Comparison of ENCODE assay signal across 8 cellular contexts in genomic region chr17:57357392-57357784, GRCh38.
DNase-seq lines count a peak whose midpoint lies in the region; ATAC-seq and TF ChIP-seq lines count a peak whose summit lies in the region.

No MANE protein-coding gene starts in this region.

- 89 to 96% methylated on average over 5 to 6 of the region's 11 CpGs for WGBS in gastroesophageal sphincter (ENCODE audit: low coverage in 1 of 2), 2 donors

- H3K9me3 ChIP-seq in Karpas-422 (ENCODE audit: low read length) (no peaks in the 10 kb centered on the region), gastroesophageal sphincter (no peaks in the 10 kb centered on the region)

- no peaks in the 10 kb centered on the region for H3K9me2 ChIP-seq in Karpas-422 (replicated peaks; ENCODE audit: insufficient read depth, low read length)

- H3K9ac ChIP-seq in Karpas-422 (ENCODE audit: low read length) = peak overlapping the region; percentile 89

- intact Hi-C loops in Calu3 (cut with micrococcal nuclease; ENCODE audit: unreplicated experiment) = loop anchor here (2.0 to 5.0 kb wide), 3 partner anchors 13 to 100 kb away; partner anchors contain the start of gene MSI2

- CTCF ChIA-PET in Calu3 (lab: Charles Lee) = interaction anchor here (0.9 to 1.8 kb wide), 9 partner anchors 12 to 315 kb away, joined by 3 to 11 read pairs (median 4); no protein-coding TSS in a partner anchor

- H3K4me3 Mint-ChIP-seq in Calu3 (ENCODE audit: low read depth, unreplicated experiment) = peak overlapping the region; percentile 66
- H3K4me3 Mint-ChIP-seq in natural killer cell treated with Interleukin-12 subunit alpha and Interleukin-12 subunit beta and Interleukin-15 and Interleukin-18, amount 100 ng/mL, for 72 hours = peak overlapping the region; percentile 47

- ATAC-seq in GM19455 (IDR thresholded peaks at IDR 0.05; ENCODE audit: unreplicated experiment) (peak; percentile 39), gastroesophageal sphincter (no peak)
- ATAC-seq in natural killer cell treated with Interleukin-12 subunit alpha and Interleukin-12 subunit beta and Interleukin-15 and Interleukin-18, amount 100 ng/mL, for 72 hours = no peak

- peaks cover 28% of the 10 kb centered on the region for H3K4me1 Mint-ChIP-seq in Calu3 (ENCODE audit: low read depth, unreplicated experiment)
- peaks cover 44 to 55% of the 10 kb centered on the region in 2 donors for H3K4me1 Mint-ChIP-seq in natural killer cell treated with Interleukin-12 subunit alpha and Interleukin-12 subunit beta and Interleukin-15 and Interleukin-18, amount 100 ng/mL, for 72 hours (ENCODE audit: low read depth in 2 of 2)

- H3K27ac Mint-ChIP-seq in Calu3 (ENCODE audit: unreplicated experiment) = peak overlapping the region; percentile 83
- H3K27ac Mint-ChIP-seq in natural killer cell treated with Interleukin-12 subunit alpha and Interleukin-12 subunit beta and Interleukin-15 and Interleukin-18, amount 100 ng/mL, for 72 hours = peak overlapping the region in 1 of 2 donors; percentile 22

- no TSS peak for BruUV-seq in Calu3 (replicated peaks; lab: Mats Ljungman, UMichigan)

- peaks cover 8% of the 10 kb centered on the region for H3K36me3 Mint-ChIP-seq in Calu3 (ENCODE audit: insufficient read depth, unreplicated experiment)
- H3K36me3 Mint-ChIP-seq in natural killer cell treated with Interleukin-12 subunit alpha and Interleukin-12 subunit beta and Interleukin-15 and Interleukin-18, amount 100 ng/mL, for 72 hours = no peaks in the 10 kb centered on the region

- no peaks in the 10 kb centered on the region for H4K20me1 ChIP-seq in Karpas-422 (ENCODE audit: insufficient read depth, low read depth, low read length)

- H3K36me3 ChIP-seq in Karpas-422 (ENCODE audit: insufficient read depth, low read length) (no peaks in the 10 kb centered on the region), gastroesophageal sphincter (no peaks in the 10 kb centered on the region)

- H3K27ac ChIP-seq in Karpas-422 (ENCODE audit: low read length) (peak overlapping the region; percentile 99), caudate nucleus (ENCODE audit: low read depth, low read length) (peak overlapping the region; percentile 85), gastroesophageal sphincter (no peak overlapping the region)

- no peak for TF ChIP-seq POLR2A in gastroesophageal sphincter (IDR thresholded peaks at IDR 0.05)

- H3K4me1 ChIP-seq in Karpas-422 (ENCODE audit: low read length) (peaks cover 91% of the 10 kb centered on the region), gastroesophageal sphincter (peaks cover 0 to 25% (median 0%) of the 10 kb centered on the region in 3 donors)

- no peak overlapping the region for H2AFZ ChIP-seq in Karpas-422 (ENCODE audit: low read length)

- no peak for TF ChIP-seq EP300 in gastroesophageal sphincter (IDR thresholded peaks at IDR 0.05)

- no peaks in the 10 kb centered on the region for H3K27me3 Mint-ChIP-seq in Calu3 (ENCODE audit: unreplicated experiment)
- H3K27me3 Mint-ChIP-seq in natural killer cell treated with Interleukin-12 subunit alpha and Interleukin-12 subunit beta and Interleukin-15 and Interleukin-18, amount 100 ng/mL, for 72 hours = peaks cover 0 to 3% of the 10 kb centered on the region in 2 donors

- DNase-seq in Calu3 = peak; percentile 67
- peak; percentile 89 for DNase-seq in Karpas-422
- DNase-seq in caudate nucleus (lab: John Stamatoyannopoulos, UW) = peak in 37 of 61 donors; percentile 17 to 81 (median 48)
- DNase-seq in natural killer cell treated with Interleukin-12 subunit alpha and Interleukin-12 subunit beta and Interleukin-15 and Interleukin-18, amount 100 ng/mL, for 72 hours (ENCODE audit: low spot score) = no peak
- no peak for DNase-seq in iPS-NIHi7 (ENCODE audit: extremely low spot score)
- no peak for DNase-seq in effector CD4-positive, alpha-beta T cell

- no peaks in the 10 kb centered on the region for H3K9me3 Mint-ChIP-seq in Calu3 (ENCODE audit: low read depth, unreplicated experiment)
- no peaks in the 10 kb centered on the region for H3K9me3 Mint-ChIP-seq in natural killer cell treated with Interleukin-12 subunit alpha and Interleukin-12 subunit beta and Interleukin-15 and Interleukin-18, amount 100 ng/mL, for 72 hours

- H3K27me3 ChIP-seq in Karpas-422 (ENCODE audit: low read length) (no peaks in the 10 kb centered on the region), gastroesophageal sphincter (no peaks in the 10 kb centered on the region)

- peak overlapping the region; percentile 63 for H3K4me3 ChIP-seq in Karpas-422 (ENCODE audit: low read length)
- no peak overlapping the region for H3K4me3 ChIP-seq in gastroesophageal sphincter

- no peak for TF ChIP-seq CTCF in Calu3 (IDR thresholded peaks at IDR 0.05; ENCODE audit: unreplicated experiment)
- no peak for TF ChIP-seq CTCF in gastroesophageal sphincter (IDR thresholded peaks at IDR 0.05)

- peak overlapping the region; percentile 85 for H3K4me2 ChIP-seq in Karpas-422 (ENCODE audit: low read depth, low read length, poor library complexity, severe bottlenecking)

- H3K79me2 ChIP-seq in Karpas-422 (ENCODE audit: low read length) = peaks cover 77% of the 10 kb centered on the region

Comparison
In these comparisons a context has a peak if more than half of its experiments do, and no peak if none do; other contexts are left out.
1. DNase-seq: peak in Calu3 (single experiment), Karpas-422 (single experiment) and caudate nucleus (37 of 61); none in natural killer cell treated with Interleukin-12 subunit alpha and Interleukin-12 subunit beta and Interleukin-15 and Interleukin-18, amount 100 ng/mL, for 72 hours (single experiment), iPS-NIHi7 (single experiment) and effector CD4-positive, alpha-beta T cell (single experiment).
2. H3K27ac ChIP-seq: peak in Karpas-422 (single experiment) and caudate nucleus (single experiment); none in gastroesophageal sphincter (0 of 4).